Comparison of ENCODE assay signal across 28 cellular contexts in the genomic region with DNA sequence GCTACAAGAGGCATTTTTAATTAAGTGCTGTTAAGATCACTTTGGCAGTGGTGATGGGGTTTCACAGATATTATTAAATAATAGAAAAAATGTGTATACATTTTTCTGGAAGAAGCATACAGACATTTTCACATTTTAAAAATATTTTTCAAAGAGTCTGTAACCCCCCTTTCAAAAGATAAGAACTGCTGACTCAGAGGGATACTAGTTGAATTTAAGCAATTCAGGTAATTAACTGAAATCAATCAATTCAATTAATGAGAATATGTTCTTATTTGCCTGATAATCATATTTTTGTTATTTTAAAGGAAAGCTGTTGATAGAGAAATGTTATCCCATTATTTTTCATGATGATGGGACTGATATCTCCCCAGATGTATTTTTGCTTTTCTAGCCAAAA. TPM values are rescaled to one million over a fixed set of nuclear protein-coding genes. Genes with fewer than 3 reads are reported as not detected.
"Had no signal": no experiment of that assay in that cellular context is flagged by ENCODE, and none has a peak within 500 bp of the region (broad histone marks: within the 10 kb centered on the region; RNA-seq: fewer than 3 reads in every experiment).

No MANE protein-coding gene starts in this region.

- H3K4me3 Mint-ChIP-seq: naive thymus-derived CD8-positive, alpha-beta T cell; nephron; neural crest cell; stimulated activated effector memory CD8-positive, alpha-beta T cell treated with anti-CD3 and anti-CD28 coated beads, Interleukin-12 subunit alpha, Interleukin-12 subunit beta, amount 100 ng/mL, for 72 hours; stimulated activated naive CD8-positive, alpha-beta T cell treated with anti-CD3 and anti-CD28 coated beads, Interleukin-15, Interleukin-2, amounts not matched to agents 100 ng/mL and 50 ng/mL, for 24 hours; type B pancreatic cell had no signal

- H3K9me3 ChIP-seq: lower lobe of right lung, mucosa of descending colon, pancreas, prostate gland, sigmoid colon, spleen, tibial nerve, uterus had no signal

- H3K4me3 ChIP-seq: heart right ventricle, lower lobe of right lung, mucosa of descending colon, pancreas, prostate gland, sigmoid colon, spleen, tibial nerve, uterus had no signal

- H3K27ac Mint-ChIP-seq: naive thymus-derived CD8-positive, alpha-beta T cell; nephron; stimulated activated effector memory CD8-positive, alpha-beta T cell treated with anti-CD3 and anti-CD28 coated beads, Interleukin-12 subunit alpha, Interleukin-12 subunit beta, amount 100 ng/mL, for 72 hours; stimulated activated naive CD8-positive, alpha-beta T cell treated with anti-CD3 and anti-CD28 coated beads, Interleukin-15, Interleukin-2, amounts not matched to agents 100 ng/mL and 50 ng/mL, for 24 hours; type B pancreatic cell had no signal

- FAIRE-seq: pancreas, small intestine had no signal

- H3K27ac ChIP-seq: lower lobe of right lung, pancreas, prostate gland, spleen, uterus had no signal

- H3K4me1 ChIP-seq: pancreas, prostate gland, uterus had no signal

- H3K9me3 Mint-ChIP-seq: type B pancreatic cell had no signal

- ATAC-seq: left lobe of liver; lower lobe of right lung; mucosa of descending colon; naive thymus-derived CD8-positive, alpha-beta T cell; pancreas; stimulated activated effector memory CD8-positive, alpha-beta T cell treated with anti-CD3 and anti-CD28 coated beads, Interleukin-12 subunit alpha, Interleukin-12 subunit beta, amount 100 ng/mL, for 72 hours had no signal

- H3K27me3 Mint-ChIP-seq: stimulated activated naive CD8-positive, alpha-beta T cell treated with anti-CD3 and anti-CD28 coated beads, Interleukin-15, Interleukin-2, amounts not matched to agents 100 ng/mL and 50 ng/mL, for 24 hours; type B pancreatic cell had no signal

- DNase-seq: heart right ventricle; hippocampal formation; kidney glomerular epithelial cell; left cardiac atrium; lower lobe of right lung; midbrain; mucosa of descending colon; naive thymus-derived CD8-positive, alpha-beta T cell; nucleus accumbens; pancreas; right cardiac atrium; sigmoid colon; small intestine; spleen; stimulated activated CD4-positive, alpha-beta T cell treated with anti-CD3 and anti-CD28 coated beads, Interleukin-4, amount 100 ng/mL, for 24 hours; stimulated activated naive CD4-positive, alpha-beta T cell; uterus had no signal

- H3K36me3 Mint-ChIP-seq: stimulated activated effector memory CD8-positive, alpha-beta T cell treated with anti-CD3 and anti-CD28 coated beads, Interleukin-12 subunit alpha, Interleukin-12 subunit beta, amount 100 ng/mL, for 72 hours; type B pancreatic cell had no signal

- H3K27me3 ChIP-seq: heart right ventricle, pancreas, sigmoid colon, spleen, tibial nerve, uterus had no signal

- H3K36me3 ChIP-seq: heart right ventricle, lower lobe of right lung, pancreas, prostate gland, sigmoid colon, spleen, tibial nerve, uterus had no signal

RNA-seq across cellular contexts. Expression of a gene that starts 41.1 kb away (rescaled TPM):
- total RNA-seq: lower lobe of right lung; naive thymus-derived CD8-positive, alpha-beta T cell; osteoblast; temporal lobe; ureter had no signal
- polyA plus RNA-seq: naive thymus-derived CD8-positive, alpha-beta T cell had no signal
